ENCODE assay signal across 13 cellular contexts in the genomic region with DNA sequence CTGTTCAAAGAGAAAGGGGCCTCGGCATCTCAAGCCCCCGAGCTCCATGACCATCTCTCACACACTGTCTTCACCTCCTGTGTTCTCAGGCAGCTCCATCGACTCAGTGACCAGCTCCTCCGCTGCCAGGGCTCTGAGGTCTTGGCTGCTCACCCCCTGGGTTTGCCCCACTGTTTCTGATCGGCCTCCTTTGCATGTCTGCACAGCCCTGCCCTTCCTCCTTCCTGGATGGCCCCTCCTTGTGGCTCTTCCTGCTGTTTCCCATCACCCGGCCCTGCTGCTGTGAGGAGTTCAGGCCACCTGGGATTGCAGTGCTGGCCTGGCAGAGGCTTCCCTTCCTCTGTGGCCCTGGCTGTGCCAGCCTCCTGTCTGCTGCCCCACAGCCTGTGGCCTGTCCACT. TPM values are rescaled to one million over a fixed set of nuclear protein-coding genes. Genes with fewer than 3 reads are reported as not detected.
A peak's percentile ranks its signal among the peaks of the same experiment; 100 is the strongest.
DNase-seq lines count a peak whose midpoint lies in the region; ATAC-seq and TF ChIP-seq lines count a peak whose summit lies in the region.
"Had no signal": no experiment of that assay in that cellular context is flagged by ENCODE, and none has a peak within 500 bp of the region (broad histone marks: within the 10 kb centered on the region; RNA-seq: fewer than 3 reads in every experiment).

No MANE protein-coding gene starts in this region.

- intact Hi-C loops in ascending aorta (cut with DNase I): no loop called here

- no peak overlapping the region for H3K27ac ChIP-seq in H9 (ENCODE audit: insufficient read length, low read depth, low read length)
- no peak overlapping the region for H3K27ac ChIP-seq in gastroesophageal sphincter
- H3K27ac ChIP-seq in neural progenitor cell: no peak overlapping the region
- H3K27ac ChIP-seq in ascending aorta: no peak overlapping the region
- H3K27ac ChIP-seq in CD8-positive, alpha-beta memory T cell (ENCODE audit: low read depth, low read length): no peak overlapping the region
- H3K27ac ChIP-seq: A549 had no signal

- H2BK5ac ChIP-seq in H9 (ENCODE audit: insufficient read length, low read length): no peak overlapping the region

- no peaks in the 10 kb centered on the region for H3F3A ChIP-seq in neural progenitor cell (ENCODE audit: low read depth)

- H3K4me3 ChIP-seq in gastroesophageal sphincter: no peak overlapping the region
- no peak overlapping the region for H3K4me3 ChIP-seq in neural progenitor cell
- no peak overlapping the region for H3K4me3 ChIP-seq in ascending aorta
- no peak overlapping the region for H3K4me3 ChIP-seq in CD8-positive, alpha-beta memory T cell (ENCODE audit: low read length)
- H3K4me3 ChIP-seq: A549 had no signal

- H2BK20ac ChIP-seq in H9 (ENCODE audit: low read depth, low read length, poor library complexity, severe bottlenecking): no peak overlapping the region

- TF ChIP-seq POLR2A in gastroesophageal sphincter (IDR thresholded peaks at IDR 0.05): no peak

- H3K14ac ChIP-seq in H9 (ENCODE audit: insufficient read depth, low read length): no peak overlapping the region

- TF ChIP-seq CTCF in H9 (conservative IDR thresholded peaks at IDR 0.05) (no peak), gastroesophageal sphincter (IDR thresholded peaks at IDR 0.05) (no peak), neural progenitor cell (IDR thresholded peaks at IDR 0.05) (no peak), ascending aorta (IDR thresholded peaks at IDR 0.05) (no peak)

- H3K27me3 ChIP-seq in H9 (ENCODE audit: insufficient read depth, low read length): peaks cover 2% of the 10 kb centered on the region; the same call in 1 of the 2 replicates
- H3K27me3 ChIP-seq in gastroesophageal sphincter: peaks cover 31% of the 10 kb centered on the region
- H3K27me3 ChIP-seq in neural progenitor cell: peaks cover 29% of the 10 kb centered on the region
- no peaks in the 10 kb centered on the region for H3K27me3 ChIP-seq in ascending aorta
- no peaks in the 10 kb centered on the region for H3K27me3 ChIP-seq in CD8-positive, alpha-beta memory T cell (ENCODE audit: insufficient read depth, low read length, poor library complexity, severe bottlenecking)

- H3K9me3 ChIP-seq in H9 (ENCODE audit: control insufficient read depth, low read depth, low read length) (no peaks in the 10 kb centered on the region), gastroesophageal sphincter (peaks cover 0 to 13% (median 0%) of the 10 kb centered on the region in 3 donors), neural progenitor cell (ENCODE audit: low read depth) (no peaks in the 10 kb centered on the region), ascending aorta (no peaks in the 10 kb centered on the region)
- no peaks in the 10 kb centered on the region for H3K9me3 ChIP-seq in CD8-positive, alpha-beta memory T cell (ENCODE audit: low read length)
- H3K9me3 ChIP-seq: A549, BE2C had no signal

- no peak overlapping the region for H3K9ac ChIP-seq in H9 (ENCODE audit: extremely low read depth, insufficient read length, low read length)
- H3K9ac ChIP-seq in neural progenitor cell: no peak overlapping the region

- H4K8ac ChIP-seq in H9 (replicated peaks; ENCODE audit: insufficient read length, low read depth, low read length): no peak overlapping the region

- H3K27me3 Mint-ChIP-seq in H9 (ENCODE audit: low read depth) (peaks cover 67% of the 10 kb centered on the region), neural progenitor cell (ENCODE audit: insufficient read depth, low read depth) (peaks cover 18% of the 10 kb centered on the region)
- peaks cover 0 to 2% of the 10 kb centered on the region in 2 donors for H3K27me3 Mint-ChIP-seq in CD8-positive, alpha-beta memory T cell

- H2AK5ac ChIP-seq in H9 (ENCODE audit: insufficient read length, low read length): no peak overlapping the region

- no peaks in the 10 kb centered on the region for H3K23me2 ChIP-seq in H9 (ENCODE audit: insufficient read length, low read depth, low read length, poor library complexity, severe bottlenecking)

- H3K36me3 ChIP-seq in gastroesophageal sphincter (no peaks in the 10 kb centered on the region), neural progenitor cell (no peaks in the 10 kb centered on the region), ascending aorta (no peaks in the 10 kb centered on the region)
- no peaks in the 10 kb centered on the region for H3K36me3 ChIP-seq in CD8-positive, alpha-beta memory T cell (ENCODE audit: insufficient read depth, low read length)
- H3K36me3 ChIP-seq: BE2C had no signal

- H3K36me3 Mint-ChIP-seq in H9 (ENCODE audit: insufficient read depth in 1 of 3, low read depth in 3 of 3) (no peaks in the 10 kb centered on the region), neural progenitor cell (no peaks in the 10 kb centered on the region)
- H3K36me3 Mint-ChIP-seq in CD8-positive, alpha-beta memory T cell: no peaks in the 10 kb centered on the region

- H3K9me3 Mint-ChIP-seq in H9: peaks cover 0 to 6% of the 10 kb centered on the region in 2 experiments; a peak in 2 of 5 replicates
- H3K9me3 Mint-ChIP-seq in neural progenitor cell: peaks cover 1% of the 10 kb centered on the region
- peaks cover 0 to 18% (median 2%) of the 10 kb centered on the region in 5 donors for H3K9me3 Mint-ChIP-seq in CD8-positive, alpha-beta memory T cell

- no peak overlapping the region for H2AFZ ChIP-seq in H9 (ENCODE audit: low read length)
- no peak overlapping the region for H2AFZ ChIP-seq in neural progenitor cell (replicated peaks)

- no peak overlapping the region for H3K4ac ChIP-seq in H9 (ENCODE audit: low read depth, low read length)

- POLR2A ChIA-PET in CD8-positive, alpha-beta memory T cell (lab: Charles Lee): no interaction called here

- H3K4me1 Mint-ChIP-seq in H9 (peaks cover 7 to 8% of the 10 kb centered on the region in 2 experiments), neural progenitor cell (peaks cover 6% of the 10 kb centered on the region)
- no peaks in the 10 kb centered on the region for H3K4me1 Mint-ChIP-seq in CD8-positive, alpha-beta memory T cell

- no CpG with 5 or more reads among the region's 6 CpGs for WGBS in H9 (ENCODE audit: extremely low coverage, insufficient read length, low lambda C conversion rate)
- WGBS in gastroesophageal sphincter (ENCODE audit: low coverage in 1 of 2), 2 donors: 46 to 52% methylated on average over 3 to 6 of the region's 6 CpGs

- H2BK15ac ChIP-seq in H9 (ENCODE audit: low read depth, low read length): no peak overlapping the region

- no peak for TF ChIP-seq EP300 in gastroesophageal sphincter (IDR thresholded peaks at IDR 0.05)

- CTCF ChIA-PET in CD8-positive, alpha-beta memory T cell (lab: Charles Lee): no interaction called here

- no peak overlapping the region for H3K18ac ChIP-seq in H9 (ENCODE audit: insufficient read length, low read depth, low read length)

- H4K20me1 ChIP-seq in H9 (ENCODE audit: control insufficient read depth, insufficient read depth, insufficient read length) (no peaks in the 10 kb centered on the region), neural progenitor cell (ENCODE audit: low read depth) (no peaks in the 10 kb centered on the region)

- H3K4me3 Mint-ChIP-seq in H9 (no peak overlapping the region), neural progenitor cell (no peak overlapping the region)
- no peak overlapping the region for H3K4me3 Mint-ChIP-seq in CD8-positive, alpha-beta memory T cell

- H3K4me2 ChIP-seq in H9 (ENCODE audit: insufficient read depth, insufficient read length, low read length) (no peak overlapping the region), neural progenitor cell (no peak overlapping the region)
- H3K4me2 ChIP-seq: A549 had no signal

- H3K79me1 ChIP-seq in H9 (ENCODE audit: insufficient read depth, low read depth, low read length, poor library complexity, severe bottlenecking): no peaks in the 10 kb centered on the region

- ATAC-seq in gastroesophageal sphincter: peak; percentile 22
- ATAC-seq: A549, HepG2 had no signal

- H3K4me1 ChIP-seq in H9 (ENCODE audit: insufficient read depth, low read length) (no peaks in the 10 kb centered on the region), gastroesophageal sphincter (no peaks in the 10 kb centered on the region), neural progenitor cell (no peaks in the 10 kb centered on the region), ascending aorta (no peaks in the 10 kb centered on the region)
- no peaks in the 10 kb centered on the region for H3K4me1 ChIP-seq in CD8-positive, alpha-beta memory T cell (ENCODE audit: insufficient read depth, low read length)
- H3K4me1 ChIP-seq: A549, BE2C had no signal

- H3K27ac Mint-ChIP-seq in H9 (peak overlapping the region in 2 of 3 experiments; percentile 1 to 49; a peak in 3 of 7 replicates), neural progenitor cell (peak overlapping the region; percentile 4)
- no peak overlapping the region for H3K27ac Mint-ChIP-seq in CD8-positive, alpha-beta memory T cell

- H3K23ac ChIP-seq in H9 (ENCODE audit: insufficient read length, low read depth, low read length): no peak overlapping the region

- peak; percentile 56 for DNase-seq in H9
- DNase-seq in neural progenitor cell (ENCODE audit: low spot score): no peak
- no peak for DNase-seq in ascending aorta (ENCODE audit: low spot score in 2 of 2)
- DNase-seq in NCI-H1417 treated with DMSO at 0.1 percent for 48 hours (lab: John Stamatoyannopoulos, UW): no peak
- no peak for DNase-seq in CD8-positive, alpha-beta memory T cell
- DNase-seq in KG1 (lab: John Stamatoyannopoulos, UW): no peak
- DNase-seq: BE2C, DMS53, GF-D8 had no signal

- no peak overlapping the region for H4K91ac ChIP-seq in H9 (ENCODE audit: insufficient read length, low read depth, low read length)

- H3K56ac ChIP-seq in H9 (ENCODE audit: insufficient read length, low read depth, low read length): no peak overlapping the region

- H3T11ph ChIP-seq in H9 (ENCODE audit: low read length): no peak overlapping the region

- H4K5ac ChIP-seq in H9 (ENCODE audit: insufficient read length, low read depth, low read length): no peak overlapping the region

- H3K79me2 ChIP-seq in H9 (ENCODE audit: insufficient read depth, low read length) (no peaks in the 10 kb centered on the region), neural progenitor cell (ENCODE audit: low read depth) (no peaks in the 10 kb centered on the region)

- H2BK120ac ChIP-seq in H9 (ENCODE audit: low read depth, low read length, poor library complexity, severe bottlenecking): no peak overlapping the region

- H2BK12ac ChIP-seq in H9 (ENCODE audit: insufficient read length, low read depth, low read length): no peak overlapping the region

RNA-seq across cellular contexts. Expression of gene PIWIL1, which starts 38.1 kb away (rescaled TPM):
- total RNA-seq in H9 (2021): not detected in 2 replicates
- not detected for total RNA-seq in gastroesophageal sphincter
- total RNA-seq in neural progenitor cell (ENCODE audit: low replicate concordance): not detected in 2 replicates
- not detected for total RNA-seq in ascending aorta
- total RNA-seq in CD8-positive, alpha-beta memory T cell: not detected
- not detected for polyA plus RNA-seq in CD8-positive, alpha-beta memory T cell
- total RNA-seq: HepG2 had no signal
- polyA plus RNA-seq: A549, AG04450, HepG2 had no signal

Comparison
In these comparisons a context has a peak if more than half of its experiments do, and no peak if none do; other contexts are left out.
1. H3K27ac Mint-ChIP-seq: peak in H9 (2 of 3) and neural progenitor cell (single experiment); none in CD8-positive, alpha-beta memory T cell (0 of 8).